ENCODE assay signal across 8 cellular contexts in genomic region chr3:157248590-157249425, GRCh38.
A peak's percentile ranks its signal among the peaks of the same experiment; 100 is the strongest.
DNase-seq lines count a peak whose midpoint lies in the region; ATAC-seq and TF ChIP-seq lines count a peak whose summit lies in the region.

No MANE protein-coding gene starts in this region.

- peak overlapping the region; percentile 45 to 82 (median 60) for H3K27ac ChIP-seq in body of pancreas
- no peak overlapping the region for H3K27ac ChIP-seq in vagina

- H3K9me3 ChIP-seq in body of pancreas (no peaks in the 10 kb centered on the region), vagina (no peaks in the 10 kb centered on the region)

- H3K4me1 Mint-ChIP-seq in activated naive CD8-positive, alpha-beta T cell (ENCODE audit: low read depth) = peaks cover 4% of the 10 kb centered on the region
- peaks cover 8% of the 10 kb centered on the region for H3K4me1 Mint-ChIP-seq in activated naive CD8-positive, alpha-beta T cell treated with anti-CD3 and anti-CD28 coated beads for 36 hours
- H3K4me1 Mint-ChIP-seq in type B pancreatic cell (ENCODE audit: unreplicated experiment) = peaks cover 16% of the 10 kb centered on the region

- no peaks in the 10 kb centered on the region for H3K27me3 ChIP-seq in body of pancreas
- no peaks in the 10 kb centered on the region for H3K27me3 ChIP-seq in vagina

- no peaks in the 10 kb centered on the region for H3K27me3 Mint-ChIP-seq in activated naive CD8-positive, alpha-beta T cell
- H3K27me3 Mint-ChIP-seq in activated naive CD8-positive, alpha-beta T cell treated with anti-CD3 and anti-CD28 coated beads for 36 hours = no peaks in the 10 kb centered on the region
- no peaks in the 10 kb centered on the region for H3K27me3 Mint-ChIP-seq in type B pancreatic cell

- no peak overlapping the region for H3K4me3 ChIP-seq in body of pancreas
- no peak overlapping the region for H3K4me3 ChIP-seq in vagina

- WGBS in body of pancreas, 2 donors = 35 to 41% methylated on average over 5 of the region's 5 CpGs

- intact Hi-C loops in body of pancreas (cut with DNase I) = no loop called here
- intact Hi-C loops in vagina (cut with DNase I) = no loop called here

- TF ChIP-seq CTCF in body of pancreas (IDR thresholded peaks at IDR 0.05) (no peak), type B pancreatic cell (conservative IDR thresholded peaks at IDR 0.05) (no peak), vagina (IDR thresholded peaks at IDR 0.05) (no peak)

- no peak for DNase-seq in activated naive CD8-positive, alpha-beta T cell treated with anti-CD3 and anti-CD28 coated beads for 36 hours
- peak; percentile 38 to 62 (median 57) for DNase-seq in body of pancreas
- DNase-seq in iris pigment epithelial cell (ENCODE audit: low read depth) = peak; percentile 95
- DNase-seq in type B pancreatic cell (ENCODE audit: extremely low spot score, unreplicated experiment) = no peak
- DNase-seq in vagina (ENCODE audit: extremely low spot score in 2 of 2) = no peak
- no peak for DNase-seq in NCI-H1105 treated with DMSO at 0.1 percent for 48 hours (lab: John Stamatoyannopoulos, UW)

- peaks cover 17% of the 10 kb centered on the region for H3K4me1 ChIP-seq in body of pancreas
- peaks cover 13% of the 10 kb centered on the region for H3K4me1 ChIP-seq in vagina

- peak; percentile 90 for ATAC-seq in body of pancreas
- ATAC-seq in GM21367 (IDR thresholded peaks at IDR 0.05; ENCODE audit: unreplicated experiment) = no peak

- H3K36me3 ChIP-seq in body of pancreas (replicated peaks in 1 of 2; ENCODE audit: insufficient read depth in 1 of 2, low read depth in 2 of 2) (no peaks in the 10 kb centered on the region), vagina (no peaks in the 10 kb centered on the region)

- H3K27ac Mint-ChIP-seq in activated naive CD8-positive, alpha-beta T cell = peak overlapping the region; percentile 8
- H3K27ac Mint-ChIP-seq in activated naive CD8-positive, alpha-beta T cell treated with anti-CD3 and anti-CD28 coated beads for 36 hours = no peak overlapping the region
- peak overlapping the region; percentile 26 for H3K27ac Mint-ChIP-seq in type B pancreatic cell

- H3K9me3 Mint-ChIP-seq in activated naive CD8-positive, alpha-beta T cell (ENCODE audit: low read depth) = no peaks in the 10 kb centered on the region
- no peaks in the 10 kb centered on the region for H3K9me3 Mint-ChIP-seq in activated naive CD8-positive, alpha-beta T cell treated with anti-CD3 and anti-CD28 coated beads for 36 hours
- H3K9me3 Mint-ChIP-seq in type B pancreatic cell = peaks cover 5% of the 10 kb centered on the region

- H3K36me3 Mint-ChIP-seq in activated naive CD8-positive, alpha-beta T cell = peaks cover 11% of the 10 kb centered on the region
- H3K36me3 Mint-ChIP-seq in activated naive CD8-positive, alpha-beta T cell treated with anti-CD3 and anti-CD28 coated beads for 36 hours = peaks cover 2% of the 10 kb centered on the region
- no peaks in the 10 kb centered on the region for H3K36me3 Mint-ChIP-seq in type B pancreatic cell

- no peak overlapping the region for H3K4me3 Mint-ChIP-seq in activated naive CD8-positive, alpha-beta T cell
- no peak overlapping the region for H3K4me3 Mint-ChIP-seq in activated naive CD8-positive, alpha-beta T cell treated with anti-CD3 and anti-CD28 coated beads for 36 hours
- no peak overlapping the region for H3K4me3 Mint-ChIP-seq in type B pancreatic cell

- TF ChIP-seq POLR2A in body of pancreas (IDR thresholded peaks at IDR 0.05) = no peak
- TF ChIP-seq POLR2A in vagina (IDR thresholded peaks at IDR 0.05) = no peak

Comparison
In these comparisons a context has a peak if more than half of its experiments do, and no peak if none do; other contexts are left out.
1. DNase-seq: peak in body of pancreas (4 of 4) and iris pigment epithelial cell (single experiment); none in activated naive CD8-positive, alpha-beta T cell treated with anti-CD3 and anti-CD28 coated beads for 36 hours (single experiment), type B pancreatic cell (single experiment), vagina (0 of 2) and NCI-H1105 treated with DMSO at 0.1 percent for 48 hours (single experiment).